Comparison of ENCODE assay signal across 15 cellular contexts in the genomic region with DNA sequence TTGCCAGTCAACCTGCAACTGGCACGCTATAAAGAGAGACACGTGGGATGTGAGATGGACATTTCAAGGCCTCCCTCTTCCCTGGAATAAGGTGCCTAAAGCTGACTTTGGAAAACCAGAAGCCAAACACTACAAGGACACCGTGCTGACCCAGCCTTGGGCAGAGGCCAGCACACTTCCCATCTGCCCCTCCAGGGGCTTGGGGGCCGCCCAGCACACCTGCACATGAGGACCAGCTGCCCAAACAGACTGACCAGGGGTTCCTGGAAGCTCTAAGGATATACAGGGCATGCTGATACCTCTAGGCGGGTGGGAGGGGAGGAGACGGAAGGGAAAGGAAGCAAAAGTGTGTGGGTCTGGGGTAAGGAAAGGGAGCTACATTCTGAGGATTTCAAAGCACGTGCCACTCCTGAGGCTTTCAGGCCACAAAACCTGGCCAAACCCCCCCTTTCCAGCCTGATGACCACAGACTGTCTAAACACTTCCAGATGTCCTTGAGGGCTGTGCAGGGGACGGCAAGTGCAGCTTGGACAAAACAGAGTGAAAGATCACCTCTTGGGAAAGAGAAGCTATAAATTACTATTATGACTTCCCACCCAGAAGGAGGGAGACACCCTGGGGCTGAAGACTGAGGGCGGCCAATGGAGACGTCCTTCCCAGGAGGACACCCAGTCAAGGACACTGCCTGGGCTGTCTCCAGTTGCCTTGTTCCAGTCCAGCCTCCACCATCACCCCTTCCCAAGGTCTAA. TPM values are rescaled to one million over a fixed set of nuclear protein-coding genes. Genes with fewer than 3 reads are reported as not detected.
DNase-seq lines count a peak whose midpoint lies in the region; ATAC-seq, FAIRE-seq and TF ChIP-seq lines count a peak whose summit lies in the region.
"Had no signal": no experiment of that assay in that cellular context is flagged by ENCODE, and none has a peak within 500 bp of the region (broad histone marks: within the 10 kb centered on the region; RNA-seq: fewer than 3 reads in every experiment).

No MANE protein-coding gene starts in this region.

- peak; percentile 4 for DNase-seq in AG09319 (ENCODE audit: extremely low read depth, low read depth)
- peak; percentile 95 for DNase-seq in NCI-H146 treated with DMSO at 0.1 percent for 48 hours (lab: John Stamatoyannopoulos, UW; ENCODE audit: unreplicated experiment)
- DNase-seq in osteocyte (ENCODE audit: extremely low spot score, unreplicated experiment), result no peak
- DNase-seq in T-helper 17 cell, result no peak
- no peak for DNase-seq in HAP-1 (ENCODE audit: low spot score in 2 of 2)
- DNase-seq: DMS153, erythroblast, MG63, WERI-Rb-1 had no signal

- H3K4me3 ChIP-seq in HAP-1, result no peak overlapping the region
- H3K4me3 ChIP-seq: MG63, suprapubic skin had no signal

- ATAC-seq in T-helper 17 cell (no peak), HG03469 (IDR thresholded peaks at IDR 0.05; ENCODE audit: unreplicated experiment) (no peak), GM19324 (IDR thresholded peaks at IDR 0.05; ENCODE audit: low FRiP score, unreplicated experiment) (no peak)
- ATAC-seq: activated naive CD4-positive, alpha-beta T cell treated with anti-CD3 and anti-CD28 coated beads, Interleukin-2, amount 50 U/mL, for 72 hours had no signal

- no peaks in the 10 kb centered on the region for H3K9me3 ChIP-seq in T-helper 17 cell (ENCODE audit: control insufficient read depth, low read length, poor library complexity, severe bottlenecking)
- H3K9me3 ChIP-seq in HAP-1, result no peaks in the 10 kb centered on the region
- H3K9me3 ChIP-seq: MG63, suprapubic skin had no signal

- H3K4me3 Mint-ChIP-seq in osteocyte (ENCODE audit: unreplicated experiment), result no peak overlapping the region
- H3K4me3 Mint-ChIP-seq in T-helper 17 cell, result no peak overlapping the region
- H3K4me3 Mint-ChIP-seq: memory B cell had no signal

- no peaks in the 10 kb centered on the region for H3K27me3 ChIP-seq in HAP-1 (ENCODE audit: low read depth)
- H3K27me3 ChIP-seq: MG63, suprapubic skin had no signal

- no peak for TF ChIP-seq CTCF in AG09319 (IDR thresholded peaks at IDR 0.05; ENCODE audit: low read depth, low read length)
- no peak for TF ChIP-seq CTCF in osteocyte (IDR thresholded peaks at IDR 0.05)

- in situ Hi-C loops in HAP-1 (cut with MboI; ENCODE audit: low sequenced_read_pairs), result no loop called here

- H3K27ac Mint-ChIP-seq in osteocyte (ENCODE audit: unreplicated experiment) (peak overlapping the region; percentile 25), T-helper 17 cell (no peak overlapping the region)
- H3K27ac Mint-ChIP-seq: activated naive CD4-positive, alpha-beta T cell treated with anti-CD3 and anti-CD28 coated beads, Interleukin-2, amount 50 U/mL, for 72 hours; memory B cell had no signal

- peak; percentile 74 for FAIRE-seq in endometrium (lab: Jason Lieb, UNC)

- H3K36me3 Mint-ChIP-seq in osteocyte (ENCODE audit: unreplicated experiment) (peaks cover 2% of the 10 kb centered on the region), T-helper 17 cell (ENCODE audit: low read depth) (no peaks in the 10 kb centered on the region)
- H3K36me3 Mint-ChIP-seq: activated naive CD4-positive, alpha-beta T cell treated with anti-CD3 and anti-CD28 coated beads, Interleukin-2, amount 50 U/mL, for 72 hours; memory B cell had no signal

- no peaks in the 10 kb centered on the region for H3K36me3 ChIP-seq in HAP-1 (replicated peaks)
- H3K36me3 ChIP-seq: MG63, suprapubic skin, WERI-Rb-1 had no signal

- H3K4me1 Mint-ChIP-seq in osteocyte (ENCODE audit: unreplicated experiment) (peaks cover 45% of the 10 kb centered on the region), T-helper 17 cell (peaks cover 5% of the 10 kb centered on the region)
- H3K4me1 Mint-ChIP-seq: memory B cell had no signal

- no peaks in the 10 kb centered on the region for H3K9me3 Mint-ChIP-seq in osteocyte (ENCODE audit: unreplicated experiment)
- H3K9me3 Mint-ChIP-seq: activated naive CD4-positive, alpha-beta T cell treated with anti-CD3 and anti-CD28 coated beads, Interleukin-2, amount 50 U/mL, for 72 hours; memory B cell had no signal

- H3K27me3 Mint-ChIP-seq in osteocyte (ENCODE audit: unreplicated experiment) (peaks cover 31% of the 10 kb centered on the region), T-helper 17 cell (peaks cover 48% of the 10 kb centered on the region)

- H3K4me1 ChIP-seq in HAP-1, result no peaks in the 10 kb centered on the region

RNA-seq across cellular contexts. Expression of gene ADCY5, which starts 57.9 kb away (rescaled TPM):
- 10.6 and 15.3 TPM in 2 replicates for total RNA-seq in osteocyte
- not detected for total RNA-seq in T-helper 17 cell
- total RNA-seq: activated naive CD4-positive, alpha-beta T cell treated with anti-CD3 and anti-CD28 coated beads, Interleukin-2, amount 50 U/mL, for 72 hours had no signal

Comparison
In these comparisons a context has a peak if more than half of its experiments do, and no peak if none do; other contexts are left out.
1. DNase-seq: peak in AG09319 (single experiment) and NCI-H146 treated with DMSO at 0.1 percent for 48 hours (single experiment); none in osteocyte (single experiment), T-helper 17 cell (0 of 3) and HAP-1 (0 of 2).
2. RNA of gene ADCY5, which starts 57.9 kb away (total RNA-seq): 10.6 to 15.3 TPM in osteocyte; not detected in T-helper 17 cell; every median in the first group is over 10 times any median in the second.